ENCODE assay signal across 14 cellular contexts in genomic region chr1:32828341-32828740, GRCh38. TPM values are rescaled to one million over a fixed set of nuclear protein-coding genes. Genes with fewer than 3 reads are reported as not detected.
DNase-seq lines count a peak whose midpoint lies in the region; ATAC-seq and TF ChIP-seq lines count a peak whose summit lies in the region.
"Had no signal": no experiment of that assay in that cellular context is flagged by ENCODE, and none has a peak within 500 bp of the region (broad histone marks: within the 10 kb centered on the region; RNA-seq: fewer than 3 reads in every experiment).

No MANE protein-coding gene starts in this region.

- peak; percentile 25 for TF ChIP-seq CTCF in MCF 10A (IDR thresholded peaks at IDR 0.05; ENCODE audit: unreplicated experiment)
- TF ChIP-seq CTCF in breast epithelium (IDR thresholded peaks at IDR 0.05): no peak
- TF ChIP-seq CTCF in OCI-LY3 (IDR thresholded peaks at IDR 0.05; ENCODE audit: low read depth, low read length): peak; percentile 17; the same call in 1 of the 2 replicates
- TF ChIP-seq CTCF in fibroblast of pulmonary artery (IDR thresholded peaks at IDR 0.05; ENCODE audit: low read length, missing control alignments): peak; percentile 10
- peak; percentile 32 for TF ChIP-seq CTCF in thoracic aorta (IDR thresholded peaks at IDR 0.05)
- no peak for TF ChIP-seq CTCF in lower leg skin (IDR thresholded peaks at IDR 0.05)

- POLR2A ChIA-PET in MCF 10A (lab: Yijun Ruan, JAX): no interaction called here

- no peak overlapping the region for H3K27ac ChIP-seq in breast epithelium
- H3K27ac ChIP-seq in OCI-LY3 (ENCODE audit: low read length): no peak overlapping the region
- no peak overlapping the region for H3K27ac ChIP-seq in thoracic aorta
- H3K27ac ChIP-seq: BLaER1, left lung, skin epidermis had no signal

- no peaks in the 10 kb centered on the region for H3K9me3 ChIP-seq in breast epithelium
- no peaks in the 10 kb centered on the region for H3K9me3 ChIP-seq in OCI-LY3 (ENCODE audit: insufficient read depth, low read length)
- H3K9me3 ChIP-seq in thoracic aorta: no peaks in the 10 kb centered on the region
- H3K9me3 ChIP-seq: BLaER1, left lung had no signal

- no peak overlapping the region for H3K27ac Mint-ChIP-seq in MCF 10A (ENCODE audit: low read depth, unreplicated experiment)
- H3K27ac Mint-ChIP-seq: activated B cell treated with CpG ODN at 0.5 μM for 24 hours had no signal

- H3K27me3 Mint-ChIP-seq in MCF 10A (ENCODE audit: insufficient read depth, unreplicated experiment): no peaks in the 10 kb centered on the region
- H3K27me3 Mint-ChIP-seq: activated B cell treated with CpG ODN at 0.5 μM for 24 hours had no signal

- BruUV-seq in MCF 10A (replicated peaks; lab: Mats Ljungman, UMichigan): no TSS peak

- no peak overlapping the region for H3K4me2 ChIP-seq in OCI-LY3 (ENCODE audit: low read length)
- H3K4me2 ChIP-seq: BLaER1 had no signal

- ATAC-seq in thoracic aorta (ENCODE audit: insufficient number of reproducible peaks, low FRiP score, low read depth) (no peak), HG03520 (IDR thresholded peaks at IDR 0.05; ENCODE audit: unreplicated experiment) (no peak)
- ATAC-seq: left lung; stimulated activated naive CD8-positive, alpha-beta T cell treated with anti-CD3 and anti-CD28 coated beads, Interleukin-15, Interleukin-2, amounts not matched to agents 100 U/mL and 50 U/mL, for 24 hours had no signal

- H4K20me1 ChIP-seq in OCI-LY3 (ENCODE audit: insufficient read depth, low read length): no peaks in the 10 kb centered on the region

- no peaks in the 10 kb centered on the region for H3K27me3 ChIP-seq in breast epithelium
- H3K27me3 ChIP-seq in OCI-LY3 (ENCODE audit: low read depth, low read length): no peaks in the 10 kb centered on the region
- no peaks in the 10 kb centered on the region for H3K27me3 ChIP-seq in thoracic aorta (replicated peaks; ENCODE audit: insufficient read depth)
- H3K27me3 ChIP-seq: BLaER1, left lung had no signal

- no peak overlapping the region for H2AFZ ChIP-seq in OCI-LY3 (ENCODE audit: low read depth, low read length)

- DNase-seq in MCF 10A (ENCODE audit: unreplicated experiment): no peak
- DNase-seq in breast epithelium (ENCODE audit: low spot score in 2 of 2): no peak
- DNase-seq in fibroblast of pulmonary artery (ENCODE audit: low read depth): peak; percentile 33
- DNase-seq in thoracic aorta (ENCODE audit: low spot score): no peak
- no peak for DNase-seq in lower leg skin (ENCODE audit: low spot score in 2 of 2)
- DNase-seq in OCI-M2 (lab: John Stamatoyannopoulos, UW; ENCODE audit: unreplicated experiment): no peak
- DNase-seq: activated B cell treated with CpG ODN at 0.5 μM for 24 hours; activated gamma-delta T cell treated with Interleukin-2 at 50 U/mL for 16 hours; left lung; stimulated activated naive CD8-positive, alpha-beta T cell treated with anti-CD3 and anti-CD28 coated beads, Interleukin-15, Interleukin-2, amounts not matched to agents 100 U/mL and 50 U/mL, for 24 hours had no signal

- CTCF ChIA-PET in MCF 10A (lab: Yijun Ruan, JAX): interaction anchor here (0.7 to 1.5 kb wide), 4 partner anchors 39 to 437 kb away, joined by 3 to 4 read pairs (median 4); no protein-coding TSS in a partner anchor

- H3K4me3 Mint-ChIP-seq in MCF 10A (ENCODE audit: unreplicated experiment): no peak overlapping the region
- H3K4me3 Mint-ChIP-seq: activated B cell treated with CpG ODN at 0.5 μM for 24 hours had no signal

- peaks cover under 1% of the 10 kb centered on the region; the same call in 1 of the 2 replicates for H3K79me2 ChIP-seq in OCI-LY3 (ENCODE audit: low read length)

- no peak overlapping the region for H3K9ac ChIP-seq in OCI-LY3 (ENCODE audit: low read length)
- H3K9ac ChIP-seq: BLaER1 had no signal

- peaks cover 6% of the 10 kb centered on the region for H3K4me1 Mint-ChIP-seq in MCF 10A (ENCODE audit: insufficient read depth, unreplicated experiment)

- H3K36me3 ChIP-seq in breast epithelium (peaks cover 8% of the 10 kb centered on the region), OCI-LY3 (replicated peaks; ENCODE audit: low read depth, low read length) (peaks cover 40% of the 10 kb centered on the region), thoracic aorta (peaks cover 47% of the 10 kb centered on the region)

- H3K9me3 Mint-ChIP-seq in MCF 10A (ENCODE audit: unreplicated experiment): no peaks in the 10 kb centered on the region
- H3K9me3 Mint-ChIP-seq: activated B cell treated with CpG ODN at 0.5 μM for 24 hours had no signal

- H3K36me3 Mint-ChIP-seq in MCF 10A (ENCODE audit: insufficient read depth, unreplicated experiment): peaks cover 77% of the 10 kb centered on the region

- intact Hi-C loops in MCF 10A (cut with micrococcal nuclease): no loop called here
- intact Hi-C loops in breast epithelium (cut with DNase I; ENCODE audit: low total_unique reads): no loop called here
- intact Hi-C loops in lower leg skin (cut with DNase I; ENCODE audit: low total_unique reads): no loop called here

- no peak overlapping the region for H3K4me3 ChIP-seq in breast epithelium
- no peak overlapping the region for H3K4me3 ChIP-seq in OCI-LY3 (ENCODE audit: low read length)
- H3K4me3 ChIP-seq in fibroblast of pulmonary artery (replicated peaks; ENCODE audit: low read depth, low read length): no peak overlapping the region
- no peak overlapping the region for H3K4me3 ChIP-seq in thoracic aorta
- no peak overlapping the region for H3K4me3 ChIP-seq in lower leg skin (ENCODE audit: low read depth, poor library complexity, severe bottlenecking)
- H3K4me3 ChIP-seq: BLaER1, left lung, skin epidermis had no signal

- H3K4me1 ChIP-seq in breast epithelium (no peaks in the 10 kb centered on the region), OCI-LY3 (ENCODE audit: low read length) (no peaks in the 10 kb centered on the region), thoracic aorta (ENCODE audit: control insufficient read depth in 1 of 2, low read depth in 2 of 2) (no peaks in the 10 kb centered on the region)
- H3K4me1 ChIP-seq: BLaER1, left lung had no signal

- WGBS in lower leg skin, 2 donors: 95 to 96% methylated on average over 7 of the region's 7 CpGs

- TF ChIP-seq POLR2A in breast epithelium (IDR thresholded peaks at IDR 0.05) (no peak), lower leg skin (IDR thresholded peaks at IDR 0.05) (no peak)

RNA-seq across cellular contexts. Expression of gene S100PBP, which starts 10.9 kb away (rescaled TPM):
- total RNA-seq in MCF 10A (2022) (24.4 and 34.1 TPM in 2 replicates), breast epithelium (10 to 100 TPM; 25.0 to 49.0 (median 29.5) TPM), thoracic aorta (10 to 100 TPM; 44.3 to 46.1 TPM), lower leg skin (10 to 100 TPM; 11.0 to 32.1 (median 18.2) TPM)

RNA-seq across cellular contexts. Expression of gene YARS1, which starts 11.2 kb away (rescaled TPM):
- total RNA-seq in MCF 10A (2022) (347 and 372 TPM in 2 replicates), breast epithelium (10 to 100 TPM; 53.8 to 67.5 (median 67.2) TPM), thoracic aorta (10 to 100 TPM; 62.5 to 74.9 TPM), lower leg skin (10 to 100 TPM; 24.8 to 40.0 (median 30.2) TPM)

RNA-seq across cellular contexts. Expression of gene FNDC5, which starts 42.4 kb away (rescaled TPM):
- not detected in 2 replicates for total RNA-seq in MCF 10A (2022)
- total RNA-seq in breast epithelium: under 1 TPM in 2 of 3 donors, not detected in 1; 0.59 to 0.96 TPM
- 10 to 100 TPM in 1 of 2 donors, 1 to 10 TPM in 1; 6.2 to 18.8 TPM for total RNA-seq in thoracic aorta
- under 1 TPM in 2 of 4 donors, not detected in 2; 0.27 to 0.58 TPM for total RNA-seq in lower leg skin

RNA-seq across cellular contexts. Expression of gene HPCA, which starts 58.0 kb away (rescaled TPM):
- total RNA-seq in MCF 10A (2022) (not detected in 2 replicates), breast epithelium (1 to 10 TPM in 1 of 3 donors, not detected in 2; 2.0 TPM), thoracic aorta (not detected), lower leg skin (under 1 TPM in 1 of 4 donors, not detected in 3; 0.19 TPM)
- total RNA-seq: activated B cell treated with CpG ODN at 0.5 μM for 24 hours had no signal

Comparison
In these comparisons a context has a peak if more than half of its experiments do, and no peak if none do; other contexts are left out.
1. CTCF ChIP-seq: peak in MCF 10A (single experiment), OCI-LY3 (single experiment), fibroblast of pulmonary artery (single experiment) and thoracic aorta (single experiment); none in breast epithelium (0 of 3) and lower leg skin (0 of 3).